8 cellular contexts compared by ENCODE assay signal in genomic region chr4:4386296-4386735, GRCh38. TPM values are rescaled to one million over a fixed set of nuclear protein-coding genes. Genes with fewer than 3 reads are reported as not detected.
DNase-seq lines count a peak whose midpoint lies in the region; ATAC-seq, FAIRE-seq and TF ChIP-seq lines count a peak whose summit lies in the region.

No MANE protein-coding gene starts in this region.

- peaks cover 7% of the 10 kb centered on the region for H3K27me3 ChIP-seq in CD4-positive, CD25-positive, alpha-beta regulatory T cell (ENCODE audit: control insufficient read depth, insufficient read depth, low read length)

- H3K4me3 ChIP-seq in CD4-positive, CD25-positive, alpha-beta regulatory T cell (ENCODE audit: low read depth, low read length), result no peak overlapping the region
- peak overlapping the region in 1 of 2 donors; percentile 35 for H3K4me3 ChIP-seq in kidney (ENCODE audit: low read length in 2 of 2)

- no peaks in the 10 kb centered on the region for H3K9me3 Mint-ChIP-seq in CD4-positive, CD25-positive, alpha-beta regulatory T cell
- no peaks in the 10 kb centered on the region for H3K9me3 Mint-ChIP-seq in activated naive CD8-positive, alpha-beta T cell treated with anti-CD3 and anti-CD28 coated beads for 36 hours
- no peaks in the 10 kb centered on the region for H3K9me3 Mint-ChIP-seq in stimulated activated naive CD8-positive, alpha-beta T cell treated with anti-CD3 and anti-CD28 coated beads, Interleukin-15, Interleukin-2, amounts not matched to agents 100 ng/mL and 50 ng/mL, for 24 hours

- no peak overlapping the region for H3K27ac ChIP-seq in CD4-positive, CD25-positive, alpha-beta regulatory T cell (ENCODE audit: insufficient read depth, low read length, poor library complexity, severe bottlenecking)
- H3K27ac ChIP-seq in kidney (ENCODE audit: low read depth in 2 of 2, low read length in 2 of 2), result no peak overlapping the region

- H3K4me1 Mint-ChIP-seq in CD4-positive, CD25-positive, alpha-beta regulatory T cell, result peaks cover 0 to 17% (median 4%) of the 10 kb centered on the region in 4 donors
- peaks cover 15% of the 10 kb centered on the region for H3K4me1 Mint-ChIP-seq in activated naive CD8-positive, alpha-beta T cell treated with anti-CD3 and anti-CD28 coated beads for 36 hours
- peaks cover 18% of the 10 kb centered on the region for H3K4me1 Mint-ChIP-seq in stimulated activated naive CD8-positive, alpha-beta T cell treated with anti-CD3 and anti-CD28 coated beads, Interleukin-15, Interleukin-2, amounts not matched to agents 100 ng/mL and 50 ng/mL, for 24 hours (ENCODE audit: low read depth)

- peaks cover 23% of the 10 kb centered on the region for H3K4me1 ChIP-seq in CD4-positive, CD25-positive, alpha-beta regulatory T cell (ENCODE audit: control insufficient read depth, insufficient read depth, low read length, poor library complexity, severe bottlenecking)
- peaks cover 0 to 3% of the 10 kb centered on the region in 2 donors for H3K4me1 ChIP-seq in kidney (ENCODE audit: control insufficient read depth in 1 of 2, insufficient read depth in 1 of 2, low read depth in 1 of 2, low read length in 2 of 2)

- intact Hi-C loops in kidney (cut with DNase I), result no loop called here

- no peak overlapping the region for H3K27ac Mint-ChIP-seq in CD4-positive, CD25-positive, alpha-beta regulatory T cell
- no peak overlapping the region for H3K27ac Mint-ChIP-seq in activated naive CD8-positive, alpha-beta T cell treated with anti-CD3 and anti-CD28 coated beads for 36 hours
- no peak overlapping the region for H3K27ac Mint-ChIP-seq in stimulated activated naive CD8-positive, alpha-beta T cell treated with anti-CD3 and anti-CD28 coated beads, Interleukin-15, Interleukin-2, amounts not matched to agents 100 ng/mL and 50 ng/mL, for 24 hours

- ATAC-seq in CD4-positive, CD25-positive, alpha-beta regulatory T cell (ENCODE audit: low read depth in 2 of 2), result peak in 1 of 2 donors; percentile 15
- ATAC-seq in GM21526 (IDR thresholded peaks at IDR 0.05; ENCODE audit: low FRiP score, unreplicated experiment), result no peak

- TF ChIP-seq CTCF in kidney (IDR thresholded peaks at IDR 0.05; ENCODE audit: borderline replicate concordance, extremely low read depth, insufficient read depth), result no peak

- FAIRE-seq in kidney (lab: Jason Lieb, UNC), result no peak

- H3K36me3 ChIP-seq in CD4-positive, CD25-positive, alpha-beta regulatory T cell (ENCODE audit: control insufficient read depth, insufficient read depth, low read length), result no peaks in the 10 kb centered on the region
- no peaks in the 10 kb centered on the region for H3K36me3 ChIP-seq in kidney (ENCODE audit: control insufficient read depth in 1 of 2, insufficient read depth in 2 of 2, low read length in 2 of 2)

- DNase-seq in CD4-positive, CD25-positive, alpha-beta regulatory T cell, result peak in 1 of 3 donors; percentile 32
- peak; percentile 39 for DNase-seq in NCI-H146 treated with DMSO at 0.1 percent for 48 hours (lab: John Stamatoyannopoulos, UW; ENCODE audit: unreplicated experiment)
- DNase-seq in activated naive CD8-positive, alpha-beta T cell treated with anti-CD3 and anti-CD28 coated beads for 36 hours, result peak; percentile 55
- peak; percentile 68 for DNase-seq in kidney
- no peak for DNase-seq in DMS114 treated with DMSO at 0.1 percent for 48 hours (lab: John Stamatoyannopoulos, UW; ENCODE audit: unreplicated experiment)
- no peak for DNase-seq in GF-D8 (lab: John Stamatoyannopoulos, UW)

- no peaks in the 10 kb centered on the region for H3K36me3 Mint-ChIP-seq in CD4-positive, CD25-positive, alpha-beta regulatory T cell
- H3K36me3 Mint-ChIP-seq in activated naive CD8-positive, alpha-beta T cell treated with anti-CD3 and anti-CD28 coated beads for 36 hours, result no peaks in the 10 kb centered on the region
- H3K36me3 Mint-ChIP-seq in stimulated activated naive CD8-positive, alpha-beta T cell treated with anti-CD3 and anti-CD28 coated beads, Interleukin-15, Interleukin-2, amounts not matched to agents 100 ng/mL and 50 ng/mL, for 24 hours (ENCODE audit: low read depth), result no peaks in the 10 kb centered on the region

- H3K9ac ChIP-seq in kidney (ENCODE audit: low read length in 2 of 2), result no peak overlapping the region

- no peaks in the 10 kb centered on the region for H3K9me3 ChIP-seq in CD4-positive, CD25-positive, alpha-beta regulatory T cell (ENCODE audit: control insufficient read depth in 2 of 2, low read length in 2 of 2)
- H3K9me3 ChIP-seq in kidney (ENCODE audit: control insufficient read depth in 1 of 2, low read length in 2 of 2), result no peaks in the 10 kb centered on the region

- H3K4me3 Mint-ChIP-seq in CD4-positive, CD25-positive, alpha-beta regulatory T cell, result peak overlapping the region; percentile 56 to 85 (median 75)
- H3K4me3 Mint-ChIP-seq in activated naive CD8-positive, alpha-beta T cell treated with anti-CD3 and anti-CD28 coated beads for 36 hours, result peak overlapping the region; percentile 83
- H3K4me3 Mint-ChIP-seq in stimulated activated naive CD8-positive, alpha-beta T cell treated with anti-CD3 and anti-CD28 coated beads, Interleukin-15, Interleukin-2, amounts not matched to agents 100 ng/mL and 50 ng/mL, for 24 hours, result peak overlapping the region; percentile 79

- H3K27me3 Mint-ChIP-seq in CD4-positive, CD25-positive, alpha-beta regulatory T cell, result peaks cover 42% of the 10 kb centered on the region
- H3K27me3 Mint-ChIP-seq in activated naive CD8-positive, alpha-beta T cell treated with anti-CD3 and anti-CD28 coated beads for 36 hours, result peaks cover 22% of the 10 kb centered on the region
- H3K27me3 Mint-ChIP-seq in stimulated activated naive CD8-positive, alpha-beta T cell treated with anti-CD3 and anti-CD28 coated beads, Interleukin-15, Interleukin-2, amounts not matched to agents 100 ng/mL and 50 ng/mL, for 24 hours, result peaks cover 23% of the 10 kb centered on the region

RNA-seq across cellular contexts. Expression of gene NSG1, which starts 0.6 kb away (rescaled TPM):
- 0.62 TPM for total RNA-seq in CD4-positive, CD25-positive, alpha-beta regulatory T cell
- polyA plus RNA-seq in CD4-positive, CD25-positive, alpha-beta regulatory T cell, result 1 to 10 TPM; 1.5 to 4.6 (median 2.9) TPM
- total RNA-seq in activated naive CD8-positive, alpha-beta T cell treated with anti-CD3 and anti-CD28 coated beads for 36 hours, result 1 to 10 TPM; 3.8 to 4.7 TPM
- total RNA-seq in kidney, result 9.5 TPM
- polyA plus RNA-seq in kidney (ENCODE audit: insufficient read depth, low read depth, low replicate concordance), result 4.7 TPM

Comparison
In these comparisons a context has a peak if more than half of its experiments do, and no peak if none do; other contexts are left out.
1. DNase-seq: peak in NCI-H146 treated with DMSO at 0.1 percent for 48 hours (single experiment), activated naive CD8-positive, alpha-beta T cell treated with anti-CD3 and anti-CD28 coated beads for 36 hours (single experiment) and kidney (single experiment); none in DMS114 treated with DMSO at 0.1 percent for 48 hours (single experiment) and GF-D8 (single experiment).
2. Peak in every context shown above with its lines, with median percentiles within 50 percentile points of each other: H3K4me3 Mint-ChIP-seq.